Comparison of ENCODE assay signal across 1 cellular context in genomic region chr11:27166130-27166529, GRCh38.
TF ChIP-seq lines count a peak whose summit lies in the region.

No MANE protein-coding gene starts in this region.

TF ChIP-seq in HepG2, 621 proteins besides CTCF, POLR2A, EP300 and RAD21 (continued from another document):
- TF ChIP-seq ZNF513 (CRISPR knock-in tag; conservative IDR thresholded peaks at IDR 0.05): no peak
